2 cellular contexts compared by ENCODE assay signal in the genomic region with DNA sequence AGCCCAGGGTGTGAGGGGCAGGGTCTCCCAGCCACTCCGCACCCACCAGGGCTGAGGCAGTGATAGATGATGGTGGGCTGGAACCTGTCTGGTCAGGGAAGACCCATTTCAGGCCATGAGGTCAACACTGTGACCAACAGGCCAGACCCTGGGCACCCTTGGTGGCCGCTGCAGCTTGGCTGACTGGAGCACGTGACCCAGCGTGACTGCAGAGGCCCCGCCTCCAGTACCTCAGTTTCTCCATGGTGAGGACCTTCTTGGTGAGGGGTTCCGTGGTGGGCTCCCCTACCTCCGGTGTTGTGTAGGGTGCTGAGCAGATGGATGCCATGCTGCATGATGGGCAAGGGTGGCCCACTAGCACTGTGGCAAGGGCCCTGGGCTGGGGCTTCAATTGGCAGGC. TPM values are rescaled to one million over a fixed set of nuclear protein-coding genes. Genes with fewer than 3 reads are reported as not detected.
"Had no signal": no experiment of that assay in that cellular context is flagged by ENCODE, and none has a peak within 500 bp of the region (broad histone marks: within the 10 kb centered on the region; RNA-seq: fewer than 3 reads in every experiment).

No MANE protein-coding gene starts in this region.

RNA-seq across cellular contexts. Expression of a gene that starts 35.9 kb away (rescaled TPM):
- total RNA-seq: pulmonary artery endothelial cell had no signal
- polyA plus RNA-seq: immature natural killer cell had no signal
